ENCODE assay signal across 17 cellular contexts in genomic region chr11:57274904-57275498, GRCh38. TPM values are rescaled to one million over a fixed set of nuclear protein-coding genes. Genes with fewer than 3 reads are reported as not detected.
"Had no signal": no experiment of that assay in that cellular context is flagged by ENCODE, and none has a peak within 500 bp of the region (broad histone marks: within the 10 kb centered on the region; RNA-seq: fewer than 3 reads in every experiment).

No MANE protein-coding gene starts in this region.

- H3K27ac ChIP-seq: right lobe of liver, testis had no signal

- H3K27me3 ChIP-seq: left lung, right lobe of liver, testis had no signal

- H3K36me3 Mint-ChIP-seq: activated naive CD4-positive, alpha-beta T cell treated with anti-CD3 and anti-CD28 coated beads, Interleukin-2, amount 50 U/mL, for 24 hours; mesothelial cell of epicardium had no signal

- H3K36me3 ChIP-seq: left lung, right lobe of liver had no signal

- DNase-seq: activated CD4-positive, alpha-beta T cell treated with anti-CD3 and anti-CD28 coated beads, Interleukin-2, amount 10 ng/mL, durations not matched to agents 24 days and 14 days; activated CD8-positive, alpha-beta memory T cell treated with anti-CD3 and anti-CD28 coated beads for 24 hours; cerebellar nuclear complex; endodermal cell; head of caudate nucleus; islet precursor cell; left lung; posterior cingulate gyrus; right lobe of liver; stimulated activated CD4-positive, alpha-beta T cell treated with anti-CD3 and anti-CD28 coated beads, Interleukin-2, amount 100 ng/mL, for 24 hours; T-helper 1 cell; testis had no signal

- H3K9me3 ChIP-seq: left lung, right lobe of liver, testis had no signal

- H3K27ac Mint-ChIP-seq: activated CD4-positive, alpha-beta T cell treated with anti-CD3 and anti-CD28 coated beads, Interleukin-2, amount 10 ng/mL, durations not matched to agents 24 days and 14 days; activated naive CD4-positive, alpha-beta T cell treated with anti-CD3 and anti-CD28 coated beads, Interleukin-2, amount 50 U/mL, for 24 hours; endodermal cell; mesothelial cell of epicardium; stimulated activated naive CD8-positive, alpha-beta T cell treated with anti-CD3 and anti-CD28 coated beads, Interleukin-15, Interleukin-2, amounts not matched to agents 100 ng/mL and 50 ng/mL, for 24 hours; WTC11 had no signal

- ATAC-seq: esophagus mucosa, left lung, WTC11 had no signal

- H3K4me3 Mint-ChIP-seq: activated CD4-positive, alpha-beta T cell treated with anti-CD3 and anti-CD28 coated beads, Interleukin-2, amount 10 ng/mL, durations not matched to agents 24 days and 14 days; activated naive CD4-positive, alpha-beta T cell treated with anti-CD3 and anti-CD28 coated beads, Interleukin-2, amount 50 U/mL, for 24 hours; endodermal cell; mesothelial cell of epicardium; stimulated activated naive CD8-positive, alpha-beta T cell treated with anti-CD3 and anti-CD28 coated beads, Interleukin-15, Interleukin-2, amounts not matched to agents 100 ng/mL and 50 ng/mL, for 24 hours; WTC11 had no signal

- H3K4me1 ChIP-seq: testis had no signal

- H3K4me3 ChIP-seq: left lung, right lobe of liver, testis had no signal

RNA-seq across cellular contexts. Expression of gene APLNR, which starts 38.0 kb away (rescaled TPM):
- total RNA-seq: activated CD4-positive, alpha-beta T cell treated with anti-CD3 and anti-CD28 coated beads, Interleukin-2, amount 10 ng/mL, durations not matched to agents 24 days and 14 days had no signal
